Comparison of ENCODE assay signal across 13 cellular contexts in the genomic region with DNA sequence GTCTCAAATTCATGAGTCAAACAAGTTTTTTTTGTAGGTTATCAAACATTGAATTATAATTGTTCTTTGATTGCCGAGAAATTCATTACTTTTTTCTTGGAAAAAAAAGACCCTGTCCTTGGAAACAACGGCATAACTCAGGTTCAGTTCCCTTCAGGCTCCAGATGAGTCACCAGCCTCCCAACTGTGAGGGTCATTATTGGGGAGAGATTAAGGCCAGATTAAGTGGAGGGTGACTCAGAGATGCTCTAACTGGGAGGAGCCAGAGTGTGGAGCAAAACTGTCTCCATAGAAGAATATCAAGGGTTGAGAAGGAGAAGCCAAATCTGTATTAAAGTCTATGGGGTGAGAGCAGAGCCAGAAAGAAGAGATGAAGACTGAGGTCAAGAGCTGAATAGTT. TPM values are rescaled to one million over a fixed set of nuclear protein-coding genes. Genes with fewer than 3 reads are reported as not detected.
DNase-seq lines count a peak whose midpoint lies in the region; ATAC-seq and TF ChIP-seq lines count a peak whose summit lies in the region.
"Had no signal": no experiment of that assay in that cellular context is flagged by ENCODE, and none has a peak within 500 bp of the region (broad histone marks: within the 10 kb centered on the region; RNA-seq: fewer than 3 reads in every experiment).

No MANE protein-coding gene starts in this region.

- no peak overlapping the region for H3K27ac ChIP-seq in adrenal gland
- H3K27ac ChIP-seq in body of pancreas: no peak overlapping the region

- DNase-seq in Daoy (ENCODE audit: low read depth) (peak; percentile 73), NB4 (ENCODE audit: low read depth) (peak; percentile 2), adrenal gland (peak in 4 of 7 donors; percentile 8 to 42 (median 27)), iris pigment epithelial cell (ENCODE audit: low read depth) (peak; percentile 46), NCI-H1105 (lab: John Stamatoyannopoulos, UW) (no peak), body of pancreas (no peak)
- DNase-seq in activated CD4-positive, alpha-beta T cell treated with anti-CD3 and anti-CD28 coated beads for 48 hours: no peak
- DNase-seq: activated CD4-positive, alpha-beta T cell treated with anti-CD3 and anti-CD28 coated beads for 4 hours; GF-D8; NCI-H526 treated with DMSO at 0.1 percent for 48 hours; stimulated activated CD4-positive, alpha-beta T cell treated with anti-CD3 and anti-CD28 coated beads, Interleukin-4, amount 100 ng/mL, for 4 hours; stimulated activated naive CD8-positive, alpha-beta T cell treated with anti-CD3 and anti-CD28 coated beads, Interleukin-15, Interleukin-2, amounts not matched to agents 100 U/mL and 50 U/mL, for 24 hours had no signal

- H3K9me3 ChIP-seq in adrenal gland (replicated peaks in 1 of 3) (no peaks in the 10 kb centered on the region), body of pancreas (no peaks in the 10 kb centered on the region)

- TF ChIP-seq CTCF in NB4 (IDR thresholded peaks at IDR 0.05; ENCODE audit: low read depth, low read length): no peak
- TF ChIP-seq CTCF in adrenal gland (IDR thresholded peaks at IDR 0.05): no peak
- no peak for TF ChIP-seq CTCF in body of pancreas (IDR thresholded peaks at IDR 0.05)

- ATAC-seq in GM18498 (IDR thresholded peaks at IDR 0.05; ENCODE audit: unreplicated experiment): no peak
- ATAC-seq in body of pancreas: no peak
- ATAC-seq: stimulated activated naive CD8-positive, alpha-beta T cell treated with anti-CD3 and anti-CD28 coated beads, Interleukin-15, Interleukin-2, amounts not matched to agents 100 U/mL and 50 U/mL, for 24 hours had no signal

- intact Hi-C loops in adrenal gland (cut with DNase I) (no loop called here), body of pancreas (cut with DNase I) (no loop called here)

- no peaks in the 10 kb centered on the region for H3K36me3 ChIP-seq in adrenal gland (replicated peaks in 1 of 2)
- no peaks in the 10 kb centered on the region for H3K36me3 ChIP-seq in body of pancreas (replicated peaks in 1 of 2; ENCODE audit: insufficient read depth in 1 of 2, low read depth in 2 of 2)

- TF ChIP-seq POLR2A in NB4 (IDR thresholded peaks at IDR 0.05; ENCODE audit: extremely low read depth, insufficient read length) (no peak), adrenal gland (IDR thresholded peaks at IDR 0.05) (no peak), body of pancreas (IDR thresholded peaks at IDR 0.05) (no peak)

- no peaks in the 10 kb centered on the region for H3K4me1 ChIP-seq in adrenal gland (replicated peaks in 1 of 2)
- no peaks in the 10 kb centered on the region for H3K4me1 ChIP-seq in body of pancreas

- H3K27me3 ChIP-seq in adrenal gland: peaks cover 3% of the 10 kb centered on the region
- H3K27me3 ChIP-seq in body of pancreas: no peaks in the 10 kb centered on the region

- WGBS in adrenal gland, 4 donors: 27 to 68% (median 50%) methylated on average over 2 of the region's 2 CpGs
- WGBS in body of pancreas, 2 donors: 61 to 69% methylated on average over 2 of the region's 2 CpGs

- H3K4me3 ChIP-seq in NB4 (ENCODE audit: low read depth, low read length): no peak overlapping the region
- no peak overlapping the region for H3K4me3 ChIP-seq in adrenal gland
- H3K4me3 ChIP-seq in body of pancreas: no peak overlapping the region

RNA-seq across cellular contexts. Expression of a gene that starts 9.6 kb away (rescaled TPM):
- total RNA-seq in Daoy (2014; rRNA removed; shearing (Covaris generic)): not detected in 2 replicates
- total RNA-seq in adrenal gland (under 1 TPM in 4 of 8 donors, not detected in 4; under 0.01 to 0.11 (median 0.02) TPM), body of pancreas (not detected)
- under 1 TPM; under 0.01 to 0.07 (median 0.02) TPM for polyA plus RNA-seq in adrenal gland

RNA-seq across cellular contexts. Expression of a gene that starts 59.2 kb away (rescaled TPM):
- total RNA-seq in Daoy (2014; rRNA removed; shearing (Covaris generic)): 14.1 and 17.7 TPM in 2 replicates
- total RNA-seq in adrenal gland (10 to 100 TPM in 2 of 8 donors, 1 to 10 TPM in 6; 5.9 to 11.3 (median 7.9) TPM), body of pancreas (10 to 100 TPM in 1 of 2 donors, 1 to 10 TPM in 1; 6.7 to 12.2 TPM)
- 10 to 100 TPM in 2 of 3 donors, 1 to 10 TPM in 1; 6.7 to 14.9 (median 11.8) TPM for polyA plus RNA-seq in adrenal gland

Comparison
In these comparisons a context has a peak if more than half of its experiments do, and no peak if none do; other contexts are left out.
1. DNase-seq: peak in Daoy (single experiment), NB4 (single experiment), adrenal gland (4 of 7) and iris pigment epithelial cell (single experiment); none in NCI-H1105 (single experiment), body of pancreas (0 of 4) and activated CD4-positive, alpha-beta T cell treated with anti-CD3 and anti-CD28 coated beads for 48 hours (single experiment).